In genomic region chr11:7019500-7020182, GRCh38 we compare ENCODE assay signal across 8 cellular contexts. TPM values are rescaled to one million over a fixed set of nuclear protein-coding genes. Genes with fewer than 3 reads are reported as not detected.
DNase-seq lines count a peak whose midpoint lies in the region; ATAC-seq and TF ChIP-seq lines count a peak whose summit lies in the region.

No MANE protein-coding gene starts in this region.

- peaks cover 4% of the 10 kb centered on the region for H3K4me1 Mint-ChIP-seq in activated naive CD8-positive, alpha-beta T cell treated with anti-CD3 and anti-CD28 coated beads, Interleukin-2, amount 10 ng/mL, durations not matched to agents 7 days and 5 days

- POLR2A ChIA-PET in BJ (lab: Charles Lee) (interaction anchor here (0.6 kb wide), 1 partner anchor 284 kb away, joined by 4 read pairs; no protein-coding TSS in a partner anchor), HEK293T (lab: Yijun Ruan, JAX) (interaction anchor here (0.6 to 1.3 kb wide), 2 partner anchors 74 to 93 kb away, joined by 3 to 4 read pairs; partner anchors contain the start of gene ZNF215)
- POLR2A ChIA-PET in activated naive CD8-positive, alpha-beta T cell treated with anti-CD3 and anti-CD28 coated beads, Interleukin-2, amount 10 ng/mL, durations not matched to agents 7 days and 5 days (lab: Charles Lee), result no interaction called here

- no peaks in the 10 kb centered on the region for H3K9me3 Mint-ChIP-seq in activated naive CD8-positive, alpha-beta T cell treated with anti-CD3 and anti-CD28 coated beads, Interleukin-2, amount 10 ng/mL, durations not matched to agents 7 days and 5 days

- H3K27ac Mint-ChIP-seq in activated naive CD8-positive, alpha-beta T cell treated with anti-CD3 and anti-CD28 coated beads, Interleukin-2, amount 10 ng/mL, durations not matched to agents 7 days and 5 days, result no peak overlapping the region

- CTCF ChIA-PET in BJ (lab: Yijun Ruan, JAX), result interaction anchor here (0.7 to 2.7 kb wide), 4 partner anchors 13 to 263 kb away, joined by 3 to 10 read pairs (median 3); no protein-coding TSS in a partner anchor
- CTCF ChIA-PET in HEK293T (lab: Yijun Ruan, JAX), result no interaction called here

- peaks cover 41% of the 10 kb centered on the region for H3K27me3 Mint-ChIP-seq in activated naive CD8-positive, alpha-beta T cell treated with anti-CD3 and anti-CD28 coated beads, Interleukin-2, amount 10 ng/mL, durations not matched to agents 7 days and 5 days

- H3K4me3 ChIP-seq in BJ (ENCODE audit: low read depth, low read length) (peak overlapping the region; percentile 56), right cardiac atrium (ENCODE audit: low read length) (peak overlapping the region; percentile 68), skeletal muscle cell (ENCODE audit: low read depth, low read length) (peak overlapping the region; percentile 71)

- no peaks in the 10 kb centered on the region for H3K36me3 Mint-ChIP-seq in activated naive CD8-positive, alpha-beta T cell treated with anti-CD3 and anti-CD28 coated beads, Interleukin-2, amount 10 ng/mL, durations not matched to agents 7 days and 5 days

- no peak for TF ChIP-seq CTCF in BJ (IDR thresholded peaks at IDR 0.05; ENCODE audit: insufficient read depth, low read depth, low read length)

- peak overlapping the region; percentile 57 for H3K4me3 Mint-ChIP-seq in activated naive CD8-positive, alpha-beta T cell treated with anti-CD3 and anti-CD28 coated beads, Interleukin-2, amount 10 ng/mL, durations not matched to agents 7 days and 5 days

- intact Hi-C loops in right cardiac atrium (cut with DNase I), result no loop called here

- H3K9me3 ChIP-seq in right cardiac atrium (ENCODE audit: control insufficient read depth, low read length), result no peaks in the 10 kb centered on the region

- no peaks in the 10 kb centered on the region for H3K27me3 ChIP-seq in BJ (ENCODE audit: control insufficient read depth, insufficient read depth, low read length)
- H3K27me3 ChIP-seq in right cardiac atrium (ENCODE audit: control insufficient read depth, insufficient read depth), result no peaks in the 10 kb centered on the region

- no peaks in the 10 kb centered on the region for H3K4me1 ChIP-seq in right cardiac atrium (ENCODE audit: control insufficient read depth, insufficient read depth, low read length)

- WGBS in right cardiac atrium, result 4% methylated on average over 26 of the region's 26 CpGs

- DNase-seq in BJ (ENCODE audit: low read depth) (no peak), HEK293T (ENCODE audit: extremely low spot score) (peak; percentile 29), right cardiac atrium (peak; percentile 27 to 73 (median 65)), skeletal muscle cell (ENCODE audit: low read depth) (no peak), ureter (ENCODE audit: low spot score) (no peak)
- DNase-seq in activated naive CD8-positive, alpha-beta T cell treated with anti-CD3 and anti-CD28 coated beads, Interleukin-2, amount 10 ng/mL, durations not matched to agents 7 days and 5 days, result peak; percentile 24

- ATAC-seq in activated naive CD8-positive, alpha-beta T cell treated with anti-CD3 and anti-CD28 coated beads, Interleukin-2, amount 10 ng/mL, durations not matched to agents 7 days and 5 days (ENCODE audit: low read depth), result no peak
- ATAC-seq in right cardiac atrium, result peak; percentile 44 to 67
- no peak for ATAC-seq in activated CD4-positive, CD25-positive, alpha-beta regulatory T cell treated with anti-CD3 and anti-CD28 coated beads, Interleukin-2, amount 50 U/mL, for 24 hours
- no peak for ATAC-seq in HG03159 (IDR thresholded peaks at IDR 0.05; ENCODE audit: unreplicated experiment)

- no peaks in the 10 kb centered on the region for H3K36me3 ChIP-seq in BJ (ENCODE audit: control insufficient read depth, insufficient read depth, low read length)

- peak overlapping the region; percentile 31 for H3K27ac ChIP-seq in right cardiac atrium (ENCODE audit: low read length)

TF ChIP-seq in HEK293T, 16 proteins besides CTCF, POLR2A, EP300 and RAD21:
- no peak for TF ChIP-seq CTBP1 (IDR thresholded peaks at IDR 0.05; ENCODE audit: borderline replicate concordance)

RNA-seq across cellular contexts. Expression of gene ZNF214, which starts 0.5 kb away (rescaled TPM):
- 0.75 and 1.8 TPM in 2 replicates for polyA plus RNA-seq in BJ (2011; rRNA removed)
- polyA minus RNA-seq in BJ (2011; rRNA and poly(A)+ RNA removed), result 2.8 and 9.1 TPM in 2 replicates
- total RNA-seq in activated naive CD8-positive, alpha-beta T cell treated with anti-CD3 and anti-CD28 coated beads, Interleukin-2, amount 10 ng/mL, durations not matched to agents 7 days and 5 days, result not detected
- total RNA-seq in right cardiac atrium, result 1 to 10 TPM; 1.5 to 2.1 (median 2.1) TPM
- polyA plus RNA-seq in right cardiac atrium, result 0.48 TPM
- 4.3 TPM for total RNA-seq in ureter

RNA-seq across cellular contexts. Expression of gene NLRP14, which starts 0.6 kb away (rescaled TPM):
- polyA plus RNA-seq in BJ (2011; rRNA removed) (0.01 and 0.04 TPM in 2 replicates), right cardiac atrium (0.05 TPM)
- 0.05 and 0.15 TPM in 2 replicates for polyA minus RNA-seq in BJ (2011; rRNA and poly(A)+ RNA removed)
- not detected for total RNA-seq in activated naive CD8-positive, alpha-beta T cell treated with anti-CD3 and anti-CD28 coated beads, Interleukin-2, amount 10 ng/mL, durations not matched to agents 7 days and 5 days
- total RNA-seq in right cardiac atrium (under 1 TPM in 1 of 4 donors, not detected in 3; 0.08 TPM), ureter (0.57 TPM)

Comparison
In these comparisons a context has a peak if more than half of its experiments do, and no peak if none do; other contexts are left out.
1. DNase-seq: peak in HEK293T (single experiment), activated naive CD8-positive, alpha-beta T cell treated with anti-CD3 and anti-CD28 coated beads, Interleukin-2, amount 10 ng/mL, durations not matched to agents 7 days and 5 days (single experiment) and right cardiac atrium (3 of 3); none in BJ (single experiment), skeletal muscle cell (single experiment) and ureter (single experiment).
2. ATAC-seq: peak in right cardiac atrium (2 of 2); none in activated naive CD8-positive, alpha-beta T cell treated with anti-CD3 and anti-CD28 coated beads, Interleukin-2, amount 10 ng/mL, durations not matched to agents 7 days and 5 days (single experiment), activated CD4-positive, CD25-positive, alpha-beta regulatory T cell treated with anti-CD3 and anti-CD28 coated beads, Interleukin-2, amount 50 U/mL, for 24 hours (0 of 2) and HG03159 (single experiment).
3. Peak in every context shown above with its lines, with median percentiles within 50 percentile points of each other: H3K4me3 ChIP-seq.